Comparison of ENCODE assay signal across 10 cellular contexts in genomic region chr11:57499983-57500461, GRCh38. TPM values are rescaled to one million over a fixed set of nuclear protein-coding genes. Genes with fewer than 3 reads are reported as not detected.
A peak's percentile ranks its signal among the peaks of the same experiment; 100 is the strongest.
DNase-seq lines count a peak whose midpoint lies in the region; ATAC-seq lines count a peak whose summit lies in the region.
"Had no signal": no experiment of that assay in that cellular context is flagged by ENCODE, and none has a peak within 500 bp of the region (broad histone marks: within the 10 kb centered on the region; RNA-seq: fewer than 3 reads in every experiment).

No MANE protein-coding gene starts in this region.

- H3K4me1 ChIP-seq in SJSA1 (replicated peaks) (peaks cover 10% of the 10 kb centered on the region), right cardiac atrium (ENCODE audit: control insufficient read depth, insufficient read depth, low read length) (peaks cover 17% of the 10 kb centered on the region), skeletal muscle satellite cell (ENCODE audit: control insufficient read depth, insufficient read depth, low read length) (peaks cover 12% of the 10 kb centered on the region)

- peak; percentile 8 for ATAC-seq in GM19397 (IDR thresholded peaks at IDR 0.05; ENCODE audit: unreplicated experiment)
- no peak for ATAC-seq in right cardiac atrium
- no peak for ATAC-seq in GM21423 (IDR thresholded peaks at IDR 0.05; ENCODE audit: unreplicated experiment)

- no peaks in the 10 kb centered on the region for H3K9me3 ChIP-seq in SJSA1 (replicated peaks)
- no peaks in the 10 kb centered on the region for H3K9me3 ChIP-seq in right cardiac atrium (ENCODE audit: control insufficient read depth, low read length)
- H3K9me3 ChIP-seq in skeletal muscle satellite cell (replicated peaks; ENCODE audit: low read length), result no peaks in the 10 kb centered on the region

- H3K36me3 ChIP-seq in SJSA1, result no peaks in the 10 kb centered on the region
- H3K36me3 ChIP-seq in skeletal muscle satellite cell (ENCODE audit: insufficient read depth, low read length), result peaks cover 4% of the 10 kb centered on the region

- peak overlapping the region; percentile 69 for H3K9ac ChIP-seq in skeletal muscle satellite cell (ENCODE audit: low read depth, low read length)

- H3K27ac ChIP-seq in SJSA1 (no peak overlapping the region), right cardiac atrium (ENCODE audit: low read length) (peak overlapping the region; percentile 78)

- 16% methylated on average over 12 of the region's 12 CpGs for WGBS in right cardiac atrium

- H3K4me3 ChIP-seq in SJSA1 (peak overlapping the region; percentile 6; the same call in 1 of the 2 replicates), right cardiac atrium (ENCODE audit: low read length) (no peak overlapping the region), skeletal muscle satellite cell (ENCODE audit: low read length) (peak overlapping the region; percentile 70)

- peak overlapping the region; percentile 97 for H3K4me2 ChIP-seq in skeletal muscle satellite cell (ENCODE audit: low read length)

- DNase-seq in SJSA1 (ENCODE audit: low read depth in 1 of 2, low spot score in 2 of 2), result no peak
- DNase-seq in right cardiac atrium, result peak in 1 of 3 donors; percentile 61
- DNase-seq in DMS79 treated with DMSO at 0.1 percent for 48 hours (lab: John Stamatoyannopoulos, UW), result no peak
- DNase-seq in HK-2 (ENCODE audit: unreplicated experiment), result no peak
- DNase-seq in NOMO-1 (lab: John Stamatoyannopoulos, UW; ENCODE audit: unreplicated experiment in 2 of 2), result no peak

- intact Hi-C loops in right cardiac atrium (cut with DNase I), result no loop called here

- H3K27me3 ChIP-seq in SJSA1 (replicated peaks), result no peaks in the 10 kb centered on the region
- no peaks in the 10 kb centered on the region for H3K27me3 ChIP-seq in right cardiac atrium (ENCODE audit: control insufficient read depth, insufficient read depth)
- H3K27me3 ChIP-seq in skeletal muscle satellite cell (ENCODE audit: control insufficient read depth, insufficient read depth, low read length), result no peaks in the 10 kb centered on the region

RNA-seq across cellular contexts. Expression of gene SLC43A1, which starts 15.5 kb away (rescaled TPM):
- 6.0 and 6.4 TPM in 2 replicates for total RNA-seq in SJSA1 (2014; rRNA removed; shearing (Covaris generic))
- 1 to 10 TPM; 3.4 to 10.0 (median 8.8) TPM for total RNA-seq in right cardiac atrium
- polyA plus RNA-seq in right cardiac atrium, result 8.4 TPM
- total RNA-seq in skeletal muscle satellite cell (2012; rRNA removed), result 9.6 and 14.7 TPM in 2 replicates

RNA-seq across cellular contexts. Expression of gene TIMM10, which starts 30.5 kb away (rescaled TPM):
- 105 and 157 TPM in 2 replicates for total RNA-seq in SJSA1 (2014; rRNA removed; shearing (Covaris generic))
- 10 to 100 TPM; 40.6 to 68.8 (median 50.2) TPM for total RNA-seq in right cardiac atrium
- polyA plus RNA-seq in right cardiac atrium, result 59.2 TPM
- 44.4 and 59.6 TPM in 2 replicates for total RNA-seq in skeletal muscle satellite cell (2012; rRNA removed)

RNA-seq across cellular contexts. Expression of gene SMTNL1, which starts 37.4 kb away (rescaled TPM):
- total RNA-seq in SJSA1 (2014; rRNA removed; shearing (Covaris generic)), result not detected in 2 replicates
- not detected for total RNA-seq in right cardiac atrium
- polyA plus RNA-seq in right cardiac atrium, result not detected
- total RNA-seq in skeletal muscle satellite cell (2012; rRNA removed), result not detected in 2 replicates
- total RNA-seq: HT1080, lung microvascular endothelial cell had no signal

RNA-seq across cellular contexts. Expression of gene RTN4RL2, which starts 39.7 kb away (rescaled TPM):
- not detected in 2 replicates for total RNA-seq in SJSA1 (2014; rRNA removed; shearing (Covaris generic))
- 1 to 10 TPM in 1 of 4 donors, under 1 TPM in 3; 0.65 to 1.4 (median 0.79) TPM for total RNA-seq in right cardiac atrium
- 0.97 TPM for polyA plus RNA-seq in right cardiac atrium
- 0.51 TPM in 1 of 2 replicates, not detected in the other for total RNA-seq in skeletal muscle satellite cell (2012; rRNA removed)
